Comparison of ENCODE assay signal across 12 cellular contexts in the genomic region with DNA sequence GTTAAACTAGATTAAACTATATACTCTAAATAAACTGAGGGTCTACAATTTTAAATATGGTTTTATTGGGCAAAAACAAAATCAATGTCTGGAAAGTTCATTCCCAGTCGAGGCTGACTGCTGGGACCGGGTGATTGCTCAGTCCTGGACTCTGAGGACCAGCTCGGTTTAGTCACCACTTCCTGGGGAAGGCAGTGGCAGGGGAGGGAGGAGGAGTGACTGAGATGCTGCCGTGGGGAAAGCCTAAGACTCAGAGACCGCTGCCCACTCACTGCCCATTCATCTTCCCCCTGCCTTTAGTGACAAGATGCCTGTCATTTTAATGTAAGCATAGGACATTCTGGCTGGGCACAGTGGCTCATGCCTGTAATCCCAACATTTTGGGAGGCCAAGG. TPM values are rescaled to one million over a fixed set of nuclear protein-coding genes. Genes with fewer than 3 reads are reported as not detected.
A peak's percentile ranks its signal among the peaks of the same experiment; 100 is the strongest.
DNase-seq lines count a peak whose midpoint lies in the region; ATAC-seq, FAIRE-seq and TF ChIP-seq lines count a peak whose summit lies in the region.
"Had no signal": no experiment of that assay in that cellular context is flagged by ENCODE, and none has a peak within 500 bp of the region (broad histone marks: within the 10 kb centered on the region; RNA-seq: fewer than 3 reads in every experiment).

No MANE protein-coding gene starts in this region.

- H3K27me3 Mint-ChIP-seq in activated CD8-positive, alpha-beta memory T cell treated with anti-CD3 and anti-CD28 coated beads, Interleukin-2, amount 10 ng/mL, durations not matched to agents 7 days and 5 days: peaks cover 35% of the 10 kb centered on the region

- no peak for FAIRE-seq in bronchial epithelial cell (lab: Jason Lieb, UNC)

- no peaks in the 10 kb centered on the region for H3K4me1 ChIP-seq in psoas muscle

- H3K4me3 Mint-ChIP-seq in activated CD8-positive, alpha-beta memory T cell treated with anti-CD3 and anti-CD28 coated beads, Interleukin-2, amount 10 ng/mL, durations not matched to agents 7 days and 5 days: no peak overlapping the region

- DNase-seq in activated CD8-positive, alpha-beta memory T cell treated with anti-CD3 and anti-CD28 coated beads, Interleukin-2, amount 10 ng/mL, durations not matched to agents 7 days and 5 days: no peak
- no peak for DNase-seq in activated CD8-positive, alpha-beta memory T cell treated with anti-CD3 and anti-CD28 coated beads for 24 hours
- DNase-seq in NCI-H226 (peak; percentile 27), bronchial epithelial cell (ENCODE audit: low read depth) (peak; percentile 49), psoas muscle (no peak), NCI-H187 treated with DMSO at 0.1 percent for 48 hours (lab: John Stamatoyannopoulos, UW) (no peak), NCI-H446 (lab: John Stamatoyannopoulos, UW) (no peak)
- DNase-seq: cerebellar nuclear complex, SHP77 had no signal

- no peak overlapping the region for H3K27ac ChIP-seq in psoas muscle
- H3K27ac ChIP-seq: BLaER1 treated with 17β-estradiol and CSF1 and Interleukin-3, amounts not matched to agents 10 nM and 100 nM had no signal

- H3K27me3 ChIP-seq in bronchial epithelial cell (ENCODE audit: control insufficient read depth, insufficient read depth, low read length) (no peaks in the 10 kb centered on the region), psoas muscle (ENCODE audit: insufficient read depth in 3 of 3, low read length in 2 of 3) (no peaks in the 10 kb centered on the region)
- H3K27me3 ChIP-seq: BLaER1 treated with 17β-estradiol and CSF1 and Interleukin-3, amounts not matched to agents 10 nM and 100 nM had no signal

- ATAC-seq in activated CD8-positive, alpha-beta memory T cell treated with anti-CD3 and anti-CD28 coated beads, Interleukin-2, amount 10 ng/mL, durations not matched to agents 7 days and 5 days: peak; percentile 45
- ATAC-seq in psoas muscle: peak; percentile 33 to 59 (median 40)
- ATAC-seq in HG03442 (IDR thresholded peaks at IDR 0.05; ENCODE audit: unreplicated experiment): no peak

- H3K9me3 ChIP-seq in psoas muscle: no peaks in the 10 kb centered on the region
- H3K9me3 ChIP-seq: BLaER1 treated with 17β-estradiol and CSF1 and Interleukin-3, amounts not matched to agents 10 nM and 100 nM had no signal

- intact Hi-C loops in psoas muscle (cut with DNase I): no loop called here

- no peak overlapping the region for H3K4me3 ChIP-seq in bronchial epithelial cell (ENCODE audit: low read depth, low read length)
- no peak overlapping the region for H3K4me3 ChIP-seq in psoas muscle
- H3K4me3 ChIP-seq: BLaER1 treated with 17β-estradiol and CSF1 and Interleukin-3, amounts not matched to agents 10 nM and 100 nM had no signal

- 30 to 44% (median 42%) methylated on average over 5 of the region's 5 CpGs for WGBS in psoas muscle, 3 donors

- no peaks in the 10 kb centered on the region for H3K36me3 Mint-ChIP-seq in activated CD8-positive, alpha-beta memory T cell treated with anti-CD3 and anti-CD28 coated beads, Interleukin-2, amount 10 ng/mL, durations not matched to agents 7 days and 5 days

- TF ChIP-seq CTCF in bronchial epithelial cell (IDR thresholded peaks at IDR 0.05; ENCODE audit: insufficient read depth, low read length, severe bottlenecking) (no peak), psoas muscle (IDR thresholded peaks at IDR 0.05) (no peak)

- no peaks in the 10 kb centered on the region for H3K9me3 Mint-ChIP-seq in activated CD8-positive, alpha-beta memory T cell treated with anti-CD3 and anti-CD28 coated beads, Interleukin-2, amount 10 ng/mL, durations not matched to agents 7 days and 5 days (ENCODE audit: low read depth)

- H3K27ac Mint-ChIP-seq in activated CD8-positive, alpha-beta memory T cell treated with anti-CD3 and anti-CD28 coated beads, Interleukin-2, amount 10 ng/mL, durations not matched to agents 7 days and 5 days: no peak overlapping the region

- peaks cover 10% of the 10 kb centered on the region for H3K4me1 Mint-ChIP-seq in activated CD8-positive, alpha-beta memory T cell treated with anti-CD3 and anti-CD28 coated beads, Interleukin-2, amount 10 ng/mL, durations not matched to agents 7 days and 5 days

- H3K36me3 ChIP-seq in bronchial epithelial cell (ENCODE audit: control insufficient read depth, insufficient read depth, low read length) (no peaks in the 10 kb centered on the region), psoas muscle (ENCODE audit: insufficient read depth in 1 of 2, low read depth in 1 of 2) (peaks cover 7 to 99% of the 10 kb centered on the region in 2 donors)
- H3K36me3 ChIP-seq: BLaER1 treated with 17β-estradiol and CSF1 and Interleukin-3, amounts not matched to agents 10 nM and 100 nM had no signal

- CTCF ChIA-PET in activated CD8-positive, alpha-beta memory T cell treated with anti-CD3 and anti-CD28 coated beads, Interleukin-2, amount 10 ng/mL, durations not matched to agents 7 days and 5 days (lab: Charles Lee): interaction anchor here (1.1 to 1.2 kb wide), 3 partner anchors 10 to 99 kb away, joined by 3 to 9 read pairs (median 3); no protein-coding TSS in a partner anchor

RNA-seq across cellular contexts. Expression of a gene that starts 29.0 kb away (rescaled TPM):
- not detected for total RNA-seq in activated CD8-positive, alpha-beta memory T cell treated with anti-CD3 and anti-CD28 coated beads, Interleukin-2, amount 10 ng/mL, durations not matched to agents 7 days and 5 days
- total RNA-seq in bronchial epithelial cell (under 0.01 TPM in 1 of 2 replicates, not detected in the other), psoas muscle (not detected)
- under 1 TPM in 1 of 3 donors, not detected in 2; 0.17 TPM for polyA plus RNA-seq in psoas muscle
- total RNA-seq: subcutaneous adipose tissue had no signal

Comparison
In these comparisons a context has a peak if more than half of its experiments do, and no peak if none do; other contexts are left out.
1. DNase-seq: peak in NCI-H226 (single experiment) and bronchial epithelial cell (single experiment); none in activated CD8-positive, alpha-beta memory T cell treated with anti-CD3 and anti-CD28 coated beads, Interleukin-2, amount 10 ng/mL, durations not matched to agents 7 days and 5 days (single experiment), activated CD8-positive, alpha-beta memory T cell treated with anti-CD3 and anti-CD28 coated beads for 24 hours (single experiment), psoas muscle (0 of 2), NCI-H187 treated with DMSO at 0.1 percent for 48 hours (single experiment) and NCI-H446 (0 of 2).